8 cellular contexts compared by ENCODE assay signal in genomic region chr18:37253424-37254255, GRCh38.
DNase-seq lines count a peak whose midpoint lies in the region; ATAC-seq and TF ChIP-seq lines count a peak whose summit lies in the region.
"Had no signal": no experiment of that assay in that cellular context is flagged by ENCODE, and none has a peak within 500 bp of the region (broad histone marks: within the 10 kb centered on the region; RNA-seq: fewer than 3 reads in every experiment).

No MANE protein-coding gene starts in this region.

- peak; percentile 72 for DNase-seq in GM20000 (ENCODE audit: low spot score)
- DNase-seq in NCI-H774 (lab: John Stamatoyannopoulos, UW), result peak; percentile 70
- DNase-seq in right atrium auricular region (ENCODE audit: low spot score), result no peak
- DNase-seq in stimulated activated CD4-positive, alpha-beta T cell treated with anti-CD3 and anti-CD28 coated beads, Interleukin-4, amount 100 ng/mL, for 24 hours, result no peak
- DNase-seq: cerebellar nuclear complex had no signal

- no peak overlapping the region for H3K27ac Mint-ChIP-seq in stimulated activated memory B cell treated with anti-CD40 and anti-IgM and Interleukin-4, amounts not matched to agents 10 μg/mL and 1 μg/mL and 100 μg/mL, for 72 hours

- no peaks in the 10 kb centered on the region for H3K9me3 Mint-ChIP-seq in stimulated activated memory B cell treated with anti-CD40 and anti-IgM and Interleukin-4, amounts not matched to agents 10 μg/mL and 1 μg/mL and 100 μg/mL, for 72 hours

- H3K27ac ChIP-seq in right atrium auricular region, result no peak overlapping the region

- peak overlapping the region; percentile 46 to 54 for H3K4me3 ChIP-seq in right atrium auricular region

- H3K4me3 Mint-ChIP-seq in stimulated activated memory B cell treated with anti-CD40 and anti-IgM and Interleukin-4, amounts not matched to agents 10 μg/mL and 1 μg/mL and 100 μg/mL, for 72 hours, result peak overlapping the region; percentile 38

- H3K36me3 Mint-ChIP-seq in stimulated activated memory B cell treated with anti-CD40 and anti-IgM and Interleukin-4, amounts not matched to agents 10 μg/mL and 1 μg/mL and 100 μg/mL, for 72 hours, result no peaks in the 10 kb centered on the region

- H3K36me3 ChIP-seq in right atrium auricular region, result no peaks in the 10 kb centered on the region

- TF ChIP-seq CTCF in GM20000 (IDR thresholded peaks at IDR 0.05; ENCODE audit: extremely low read depth, missing control alignments) (no peak), right atrium auricular region (IDR thresholded peaks at IDR 0.05) (no peak)

- H3K4me1 ChIP-seq in right atrium auricular region, result peaks cover 0 to 12% of the 10 kb centered on the region in 2 donors

- peaks cover 7% of the 10 kb centered on the region for H3K4me1 Mint-ChIP-seq in stimulated activated memory B cell treated with anti-CD40 and anti-IgM and Interleukin-4, amounts not matched to agents 10 μg/mL and 1 μg/mL and 100 μg/mL, for 72 hours

- H3K27me3 ChIP-seq in right atrium auricular region, result no peaks in the 10 kb centered on the region

- H3K9me3 ChIP-seq in right atrium auricular region, result no peaks in the 10 kb centered on the region

- peak; percentile 35 for ATAC-seq in stimulated activated memory B cell treated with anti-CD40 and anti-IgM and Interleukin-4, amounts not matched to agents 10 μg/mL and 1 μg/mL and 100 μg/mL, for 72 hours
- no peak for ATAC-seq in HG03039 (IDR thresholded peaks at IDR 0.05; ENCODE audit: unreplicated experiment)
- no peak for ATAC-seq in HG03108 (IDR thresholded peaks at IDR 0.05; ENCODE audit: unreplicated experiment)

- peaks cover 88% of the 10 kb centered on the region for H3K27me3 Mint-ChIP-seq in stimulated activated memory B cell treated with anti-CD40 and anti-IgM and Interleukin-4, amounts not matched to agents 10 μg/mL and 1 μg/mL and 100 μg/mL, for 72 hours

Comparison
In these comparisons a context has a peak if more than half of its experiments do, and no peak if none do; other contexts are left out.
1. DNase-seq: peak in GM20000 (single experiment) and NCI-H774 (single experiment); none in right atrium auricular region (single experiment) and stimulated activated CD4-positive, alpha-beta T cell treated with anti-CD3 and anti-CD28 coated beads, Interleukin-4, amount 100 ng/mL, for 24 hours (single experiment).